In the genomic region with DNA sequence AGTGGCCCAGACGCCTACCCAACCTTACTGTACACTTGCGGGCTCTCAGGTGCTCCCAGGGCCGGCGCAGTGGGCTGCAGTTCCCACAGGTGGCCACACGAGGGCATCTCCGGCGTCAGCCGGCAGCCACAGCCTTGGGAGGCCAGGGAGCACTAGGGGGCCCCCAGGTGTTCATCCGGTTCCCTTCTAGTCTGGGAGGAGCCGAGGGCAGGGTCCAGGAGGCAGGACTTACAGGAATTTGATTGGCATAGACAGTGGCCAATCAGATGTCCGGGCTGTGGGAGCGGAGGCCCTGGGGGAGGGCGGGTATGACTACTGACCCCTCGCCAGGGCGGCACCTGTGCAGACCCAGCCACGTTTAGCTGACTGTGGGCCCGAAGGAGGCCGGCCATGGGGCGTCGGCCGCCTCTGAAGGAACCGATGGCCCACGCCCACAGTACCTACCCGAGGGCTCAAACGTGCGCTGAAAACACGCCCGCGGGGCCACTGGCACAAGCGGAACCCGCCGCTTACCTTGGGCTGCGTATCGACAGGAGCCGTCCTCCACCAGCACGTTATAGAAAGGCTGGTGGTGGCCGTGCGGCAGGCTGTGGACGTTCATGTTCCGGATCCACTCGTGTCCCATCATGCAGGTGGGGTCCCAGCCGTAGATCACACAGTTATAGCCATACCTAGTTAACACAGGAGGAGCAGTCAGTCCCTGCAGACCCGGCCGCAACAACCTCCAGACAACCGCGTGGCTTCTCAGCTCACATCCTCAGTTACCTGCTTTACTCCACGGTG, we compare ENCODE assay signal across 8 cellular contexts.
A peak's percentile ranks its signal among the peaks of the same experiment; 100 is the strongest.
DNase-seq lines count a peak whose midpoint lies in the region; ATAC-seq and TF ChIP-seq lines count a peak whose summit lies in the region.

No MANE protein-coding gene starts in this region.

- H3K4me1 ChIP-seq in adipocyte (ENCODE audit: control insufficient read depth, insufficient read depth, low read length) = no peaks in the 10 kb centered on the region

- ATAC-seq in GM21390 (IDR thresholded peaks at IDR 0.05; ENCODE audit: unreplicated experiment) = peak; percentile 69
- no peak for ATAC-seq in HG03378 (IDR thresholded peaks at IDR 0.05; ENCODE audit: unreplicated experiment)

- H3K9me3 ChIP-seq in adipocyte (ENCODE audit: control insufficient read depth, low read length) = no peaks in the 10 kb centered on the region

- peaks cover 25% of the 10 kb centered on the region for H3K36me3 ChIP-seq in adipocyte (ENCODE audit: control insufficient read depth, insufficient read depth, low read length, severe bottlenecking)

- H3K27me3 ChIP-seq in adipocyte (replicated peaks; ENCODE audit: control insufficient read depth, insufficient read depth, low read length) = no peaks in the 10 kb centered on the region

- no peak overlapping the region for H3K9ac ChIP-seq in adipocyte (ENCODE audit: low read length)

- H3K4me3 ChIP-seq in LNCaP clone FGC (ENCODE audit: low read depth, low read length) (no peak overlapping the region), adipocyte (ENCODE audit: low read length) (no peak overlapping the region)

- peak; percentile 86 for DNase-seq in COR-L47 (lab: John Stamatoyannopoulos, UW)
- DNase-seq in LNCaP clone FGC (ENCODE audit: low read depth) = peak; percentile 73
- peak; percentile 64 for DNase-seq in SW480 (ENCODE audit: low spot score)
- DNase-seq in adipocyte (ENCODE audit: low read depth) = peak; percentile 15
- DNase-seq in iPS-NIHi11 (ENCODE audit: low spot score) = peak; percentile 97
- DNase-seq in stimulated activated CD4-positive, alpha-beta T cell treated with anti-CD3 and anti-CD28 coated beads, Interleukin-1b, Interleukin-23, amount 100 ng/mL, for 48 hours = peak; percentile 83

- peak; percentile 84 for TF ChIP-seq CTCF in LNCaP clone FGC (IDR thresholded peaks at IDR 0.05; ENCODE audit: control insufficient read depth, extremely low read depth, insufficient read depth)

Comparison
In these comparisons a context has a peak if more than half of its experiments do, and no peak if none do; other contexts are left out.
1. DNase-seq: peak in every context shown above with its lines; median percentile 97 in iPS-NIHi11; 86 in COR-L47; 83 in stimulated activated CD4-positive, alpha-beta T cell treated with anti-CD3 and anti-CD28 coated beads, Interleukin-1b, Interleukin-23, amount 100 ng/mL, for 48 hours; 73 in LNCaP clone FGC; 64 in SW480; 15 in adipocyte.